Comparison of ENCODE assay signal across 2 cellular contexts in genomic region chr14:92556255-92556741, GRCh38.
TF ChIP-seq lines count a peak whose summit lies in the region.

No MANE protein-coding gene starts in this region.

TF ChIP-seq in IMR-90, 13 proteins besides CTCF, POLR2A, EP300 and RAD21:
- TF ChIP-seq MAFK (IDR thresholded peaks at IDR 0.05; ENCODE audit: low read depth, low read length) (no peak), CHD1 (IDR thresholded peaks at IDR 0.05; ENCODE audit: low read depth, low read length) (no peak), CEBPB (IDR thresholded peaks at IDR 0.05; ENCODE audit: low read depth, low read length) (no peak), MAZ (IDR thresholded peaks at IDR 0.05; ENCODE audit: borderline replicate concordance, low read depth, low read length) (no peak), MXI1 (IDR thresholded peaks at IDR 0.05; ENCODE audit: borderline replicate concordance, low read depth, low read length) (no peak), BHLHE40 (IDR thresholded peaks at IDR 0.05; ENCODE audit: low read depth, low read length) (no peak)

TF ChIP-seq in GM12878, 131 proteins besides CTCF, POLR2A, EP300 and RAD21:
- TF ChIP-seq DPF2 (IDR thresholded peaks at IDR 0.05) (peak; percentile 57; the same call in 1 of the 2 replicates), ZNF274 (IDR thresholded peaks at IDR 0.05; ENCODE audit: insufficient read depth, insufficient read length) (no peak), NFIC (IDR thresholded peaks at IDR 0.05; ENCODE audit: low read depth, low read length) (peak; percentile 33; the same call in 1 of the 2 replicates), ATF7 (IDR thresholded peaks at IDR 0.05; ENCODE audit: low read depth) (peak; percentile 75), SKIL (IDR thresholded peaks at IDR 0.05; ENCODE audit: low read depth, poor library complexity, severe bottlenecking) (peak; percentile 26), POU2F2 (IDR thresholded peaks at IDR 0.05; ENCODE audit: borderline replicate concordance, low read depth, low read length) (peak; percentile 85; the same call in 2 of the 3 replicates), SMARCA5 (IDR thresholded peaks at IDR 0.05) (no peak), ZNF384 (IDR thresholded peaks at IDR 0.05; ENCODE audit: borderline replicate concordance, low read depth, low read length) (0 out of 2 replicates have a peak, but pooled peaks have one; percentile 28), MTA2 (IDR thresholded peaks at IDR 0.05; ENCODE audit: low read depth) (0 out of 2 replicates have a peak, but pooled peaks have one; percentile 32), PKNOX1 (IDR thresholded peaks at IDR 0.05) (peak; percentile 78)
